ENCODE assay signal across 23 cellular contexts in the genomic region with DNA sequence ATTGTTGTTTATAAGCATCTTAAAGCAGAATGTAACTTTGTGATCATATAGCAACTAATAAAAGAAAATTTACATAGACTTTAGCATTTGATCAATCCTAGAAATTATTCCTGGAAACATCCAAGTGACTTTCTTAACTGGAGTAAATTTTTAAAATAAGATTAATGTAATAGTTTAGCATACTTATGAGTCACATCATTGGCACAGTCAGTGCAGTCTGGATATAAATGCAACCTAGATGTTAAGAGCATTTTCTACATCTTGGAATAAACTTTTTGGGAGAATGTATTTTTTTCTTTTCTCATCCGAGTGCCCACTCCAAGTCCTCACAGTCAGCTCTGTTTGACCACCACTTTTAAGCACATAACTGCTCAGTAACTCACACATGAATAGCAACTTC.
"Had no signal": no experiment of that assay in that cellular context is flagged by ENCODE, and none has a peak within 500 bp of the region (broad histone marks: within the 10 kb centered on the region; RNA-seq: fewer than 3 reads in every experiment).

No MANE protein-coding gene starts in this region.

- H3K36me3 ChIP-seq: brain microvascular endothelial cell, right atrium auricular region, tibial nerve had no signal

- H3K9me3 ChIP-seq: mucosa of descending colon, right atrium auricular region, tibial nerve had no signal

- H3K4me3 Mint-ChIP-seq: activated CD4-positive, alpha-beta T cell treated with anti-CD3 and anti-CD28 coated beads, Interleukin-2, amount 10 ng/mL, durations not matched to agents 24 days and 14 days; activated CD8-positive, alpha-beta T cell treated with anti-CD3 and anti-CD28 coated beads for 36 hours; activated naive CD8-positive, alpha-beta T cell treated with anti-CD3 and anti-CD28 coated beads, Interleukin-2, amount 10 ng/mL, durations not matched to agents 7 days and 5 days; memory B cell; naive B cell; neural crest cell; T-helper 1 cell treated with Interleukin-12 subunit alpha and Interleukin-12 subunit beta and Interleukin-4 antibody, amounts not matched to agents 30 μg/mL and 1 μg/mL, for 36 hours had no signal

- ATAC-seq: activated CD8-positive, alpha-beta T cell treated with anti-CD3 and anti-CD28 coated beads for 36 hours; mucosa of descending colon; stimulated activated naive CD8-positive, alpha-beta T cell treated with anti-CD3 and anti-CD28 coated beads, Interleukin-15, Interleukin-2, amounts not matched to agents 100 U/mL and 50 U/mL, for 24 hours had no signal

- H3K27me3 Mint-ChIP-seq: activated CD4-positive, alpha-beta T cell treated with anti-CD3 and anti-CD28 coated beads, Interleukin-2, amount 10 ng/mL, durations not matched to agents 24 days and 14 days; activated CD8-positive, alpha-beta T cell treated with anti-CD3 and anti-CD28 coated beads for 36 hours; activated naive CD8-positive, alpha-beta T cell treated with anti-CD3 and anti-CD28 coated beads, Interleukin-2, amount 10 ng/mL, durations not matched to agents 7 days and 5 days; memory B cell; naive B cell; progenitor cell of endocrine pancreas had no signal

- H3K4me1 ChIP-seq: right atrium auricular region, tibial nerve had no signal

- H3K4me1 Mint-ChIP-seq: activated CD4-positive, alpha-beta T cell treated with anti-CD3 and anti-CD28 coated beads, Interleukin-2, amount 10 ng/mL, durations not matched to agents 24 days and 14 days; activated naive CD8-positive, alpha-beta T cell treated with anti-CD3 and anti-CD28 coated beads, Interleukin-2, amount 10 ng/mL, durations not matched to agents 7 days and 5 days; memory B cell; naive B cell; neural crest cell had no signal

- H3K27me3 ChIP-seq: brain microvascular endothelial cell, right atrium auricular region, tibial nerve had no signal

- H3K36me3 Mint-ChIP-seq: activated naive CD8-positive, alpha-beta T cell treated with anti-CD3 and anti-CD28 coated beads, Interleukin-2, amount 10 ng/mL, durations not matched to agents 7 days and 5 days; memory B cell; naive B cell had no signal

- H3K4me3 ChIP-seq: coronary artery, mucosa of descending colon, right atrium auricular region, tibial nerve had no signal

- H3K27ac Mint-ChIP-seq: activated CD4-positive, alpha-beta T cell treated with anti-CD3 and anti-CD28 coated beads, Interleukin-2, amount 10 ng/mL, durations not matched to agents 24 days and 14 days; activated CD8-positive, alpha-beta T cell treated with anti-CD3 and anti-CD28 coated beads for 36 hours; activated naive CD8-positive, alpha-beta T cell treated with anti-CD3 and anti-CD28 coated beads, Interleukin-2, amount 10 ng/mL, durations not matched to agents 7 days and 5 days; activated T-helper 2 cell treated with anti-CD3 and anti-CD28 coated beads, Interferon-gamma antibody, Interleukin-2, Interleukin-4, amounts not matched to agents 10 μg/mL and 5 μg/mL and 100 μg/mL, durations not matched to agents 14 hours and 24 hours and 36 hours; memory B cell; naive B cell; progenitor cell of endocrine pancreas; T-helper 1 cell treated with Interleukin-12 subunit alpha and Interleukin-12 subunit beta and Interleukin-4 antibody, amounts not matched to agents 30 μg/mL and 1 μg/mL, for 36 hours had no signal

- DNase-seq: activated CD4-positive, alpha-beta T cell treated with anti-CD3 and anti-CD28 coated beads, Interleukin-2, amount 10 ng/mL, durations not matched to agents 24 days and 14 days; activated CD8-positive, alpha-beta T cell treated with anti-CD3 and anti-CD28 coated beads for 36 hours; activated naive CD4-positive, alpha-beta T cell treated with Interleukin-2 at 50 U/mL for 16 hours; activated naive CD8-positive, alpha-beta T cell treated with anti-CD3 and anti-CD28 coated beads, Interleukin-2, amount 10 ng/mL, durations not matched to agents 7 days and 5 days; activated T-cell treated with anti-CD3 and anti-CD28 coated beads, Interleukin-2, amount 50 U/mL, for 1 hour; brain microvascular endothelial cell; central memory CD4-positive, alpha-beta T cell; erythroblast; hypothalamus; mucosa of descending colon; naive B cell; stimulated activated CD4-positive, alpha-beta T cell treated with anti-CD3 and anti-CD28 coated beads, Interleukin-12 subunit alpha, Interleukin-12 subunit beta, amount 100 ng/mL, for 4 hours; stimulated activated CD4-positive, alpha-beta T cell treated with anti-CD3 and anti-CD28 coated beads, Interleukin-1b, Interleukin-23, amount 100 ng/mL, for 48 hours; stimulated activated naive CD8-positive, alpha-beta T cell treated with anti-CD3 and anti-CD28 coated beads, Interleukin-15, Interleukin-2, amounts not matched to agents 100 U/mL and 50 U/mL, for 24 hours; substantia nigra had no signal

- H3K9me3 Mint-ChIP-seq: activated CD4-positive, alpha-beta T cell treated with anti-CD3 and anti-CD28 coated beads, Interleukin-2, amount 10 ng/mL, durations not matched to agents 24 days and 14 days; activated CD8-positive, alpha-beta T cell treated with anti-CD3 and anti-CD28 coated beads for 36 hours; activated naive CD8-positive, alpha-beta T cell treated with anti-CD3 and anti-CD28 coated beads, Interleukin-2, amount 10 ng/mL, durations not matched to agents 7 days and 5 days; neural crest cell; T-helper 1 cell treated with Interleukin-12 subunit alpha and Interleukin-12 subunit beta and Interleukin-4 antibody, amounts not matched to agents 30 μg/mL and 1 μg/mL, for 36 hours had no signal
